ENCODE assay signal across 16 cellular contexts in the genomic region with DNA sequence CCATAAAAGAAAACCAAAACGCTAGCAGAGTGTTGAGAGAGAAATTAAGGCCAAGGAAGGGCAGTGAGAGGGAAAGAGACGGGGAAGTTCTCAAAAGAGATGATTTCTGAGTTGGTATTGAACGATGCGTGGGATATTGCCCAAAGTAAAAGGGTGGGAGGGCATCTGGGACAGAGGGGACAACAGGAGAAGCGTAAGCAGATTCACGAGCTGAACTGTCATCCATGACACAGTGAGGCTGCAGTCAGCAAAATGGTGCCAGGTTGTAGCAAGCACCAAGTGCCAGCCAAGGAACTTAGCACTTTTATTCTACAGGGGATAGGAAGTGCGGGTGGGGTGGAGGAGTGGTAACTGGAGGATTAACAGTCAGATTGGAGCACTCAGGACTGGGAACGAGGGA. TPM values are rescaled to one million over a fixed set of nuclear protein-coding genes. Genes with fewer than 3 reads are reported as not detected.
DNase-seq lines count a peak whose midpoint lies in the region; ATAC-seq and TF ChIP-seq lines count a peak whose summit lies in the region.
"Had no signal": no experiment of that assay in that cellular context is flagged by ENCODE, and none has a peak within 500 bp of the region (broad histone marks: within the 10 kb centered on the region; RNA-seq: fewer than 3 reads in every experiment).

No MANE protein-coding gene starts in this region.

- H2AFZ ChIP-seq in osteoblast (ENCODE audit: low read length) = no peak overlapping the region

- CTCF ChIA-PET in Calu3 (lab: Charles Lee) = interaction anchor here (4.0 kb wide), 1 partner anchor 12 kb away, joined by 17 read pairs; the partner anchor contains the start of gene NCEH1
- CTCF ChIA-PET in activated CD4-positive, alpha-beta T cell treated with anti-CD3 and anti-CD28 coated beads for 36 hours (lab: Charles Lee) = interaction anchor here (0.5 to 1.5 kb wide), 4 partner anchors 12 to 269 kb away, joined by 3 to 5 read pairs (median 3); partner anchors contain the start of gene NCEH1

- H3K4me1 ChIP-seq in skeletal muscle tissue (ENCODE audit: control insufficient read depth in 3 of 3, insufficient read depth in 3 of 3, low read length in 3 of 3) (peaks cover 0 to 3% (median 0%) of the 10 kb centered on the region in 3 donors), osteoblast (ENCODE audit: insufficient read depth, low read length) (no peaks in the 10 kb centered on the region), ovary (ENCODE audit: insufficient read depth) (no peaks in the 10 kb centered on the region)

- no peak overlapping the region for H3K9ac ChIP-seq in skeletal muscle tissue (ENCODE audit: low read depth in 1 of 3, low read length in 3 of 3)

- H3K4me3 Mint-ChIP-seq in Calu3 (ENCODE audit: low read depth, unreplicated experiment) = peak overlapping the region; percentile 2
- H3K4me3 Mint-ChIP-seq in activated CD4-positive, alpha-beta T cell treated with anti-CD3 and anti-CD28 coated beads for 36 hours = no peak overlapping the region
- H3K4me3 Mint-ChIP-seq: CD8-positive, alpha-beta memory T cell had no signal

- intact Hi-C loops in Calu3 (cut with micrococcal nuclease; ENCODE audit: unreplicated experiment) = no loop called here
- intact Hi-C loops in left ventricle myocardium superior (cut with micrococcal nuclease) = no loop called here
- intact Hi-C loops in activated CD4-positive, alpha-beta T cell treated with anti-CD3 and anti-CD28 coated beads for 36 hours (cut with DNase I, micrococcal nuclease) = no loop called here
- intact Hi-C loops in ovary (cut with DNase I) = no loop called here

- 86 to 89% (median 88%) methylated on average over 8 of the region's 8 CpGs for WGBS in ovary, 3 donors

- TF ChIP-seq POLR2A in ovary (IDR thresholded peaks at IDR 0.05) = no peak

- H3K36me3 ChIP-seq in skeletal muscle tissue (ENCODE audit: control insufficient read depth in 3 of 3, insufficient read depth in 3 of 3, low read length in 3 of 3) = no peaks in the 10 kb centered on the region
- no peaks in the 10 kb centered on the region for H3K36me3 ChIP-seq in osteoblast (ENCODE audit: insufficient read depth, low read length)
- no peaks in the 10 kb centered on the region for H3K36me3 ChIP-seq in ovary
- H3K36me3 ChIP-seq: BE2C had no signal

- POLR2A ChIA-PET in activated CD4-positive, alpha-beta T cell treated with anti-CD3 and anti-CD28 coated beads for 36 hours (lab: Charles Lee) = no interaction called here

- H3K9me3 Mint-ChIP-seq in Calu3 (ENCODE audit: low read depth, unreplicated experiment) = peaks cover 2% of the 10 kb centered on the region
- no peaks in the 10 kb centered on the region for H3K9me3 Mint-ChIP-seq in activated CD4-positive, alpha-beta T cell treated with anti-CD3 and anti-CD28 coated beads for 36 hours (ENCODE audit: low read depth)
- H3K9me3 Mint-ChIP-seq: CD8-positive, alpha-beta memory T cell had no signal

- H3K4me3 ChIP-seq in HL-60 (replicated peaks; ENCODE audit: insufficient read depth, low read length) (no peak overlapping the region), skeletal muscle tissue (ENCODE audit: low read length in 3 of 3) (no peak overlapping the region), osteoblast (ENCODE audit: insufficient read depth, low read length) (no peak overlapping the region), ovary (no peak overlapping the region)

- ATAC-seq in left ventricle myocardium superior = peak; percentile 18
- no peak for ATAC-seq in HG02884 (IDR thresholded peaks at IDR 0.05; ENCODE audit: unreplicated experiment)
- ATAC-seq in activated CD4-positive, alpha-beta T cell treated with anti-CD3 and anti-CD28 coated beads for 36 hours = no peak

- peaks cover 95% of the 10 kb centered on the region for H3K79me2 ChIP-seq in osteoblast (ENCODE audit: insufficient read depth, low read length)

- TF ChIP-seq CTCF in Calu3 (IDR thresholded peaks at IDR 0.05; ENCODE audit: unreplicated experiment) (no peak), HL-60 (IDR thresholded peaks at IDR 0.05; ENCODE audit: insufficient read depth, low read length) (no peak), osteoblast (IDR thresholded peaks at IDR 0.05; ENCODE audit: extremely low read depth, low read depth, low read length) (no peak), ovary (IDR thresholded peaks at IDR 0.05) (no peak)

- DNase-seq in Calu3 (no peak), HL-60 (ENCODE audit: low read depth in 1 of 2, low spot score in 1 of 2) (no peak), left ventricle myocardium superior (no peak), osteoblast (ENCODE audit: insufficient read length, low spot score, missing footprints) (no peak), ovary (no peak)
- DNase-seq in activated CD4-positive, alpha-beta T cell treated with anti-CD3 and anti-CD28 coated beads for 36 hours = no peak
- DNase-seq: BE2C; CD8-positive, alpha-beta memory T cell; DMS 273 treated with DMSO at 0.1 percent for 48 hours; NCI-H1092; NCI-H2107; NCI-H446; NCI-H748 treated with DMSO at 0.1 percent for 48 hours; SHP77 had no signal

- H3K27me3 ChIP-seq in HL-60 (ENCODE audit: insufficient read depth, poor library complexity, severe bottlenecking) (no peaks in the 10 kb centered on the region), skeletal muscle tissue (ENCODE audit: control insufficient read depth in 3 of 3, insufficient read depth in 3 of 3, low read length in 3 of 3) (no peaks in the 10 kb centered on the region), osteoblast (ENCODE audit: insufficient read depth, low read length) (no peaks in the 10 kb centered on the region), ovary (no peaks in the 10 kb centered on the region)
- H3K27me3 ChIP-seq: BE2C had no signal

- H4K20me1 ChIP-seq in osteoblast (ENCODE audit: insufficient read depth, low read length) = no peaks in the 10 kb centered on the region

- H3K27ac ChIP-seq in HL-60 (replicated peaks) (peak overlapping the region; percentile 56), skeletal muscle tissue (ENCODE audit: low read depth, low read length) (peak overlapping the region; percentile 32), osteoblast (ENCODE audit: low read depth, low read length) (no peak overlapping the region), ovary (no peak overlapping the region)

- H3K9me3 ChIP-seq in skeletal muscle tissue (ENCODE audit: control insufficient read depth in 3 of 3, low read length in 3 of 3) = no peaks in the 10 kb centered on the region
- H3K9me3 ChIP-seq in osteoblast (ENCODE audit: low read depth, low read length) = no peaks in the 10 kb centered on the region
- no peaks in the 10 kb centered on the region for H3K9me3 ChIP-seq in ovary
- H3K9me3 ChIP-seq: BE2C had no signal

- H3K27ac Mint-ChIP-seq in Calu3 (ENCODE audit: unreplicated experiment) = no peak overlapping the region
- no peak overlapping the region for H3K27ac Mint-ChIP-seq in activated CD4-positive, alpha-beta T cell treated with anti-CD3 and anti-CD28 coated beads for 36 hours

- no TSS peak for BruUV-seq in Calu3 (replicated peaks; lab: Mats Ljungman, UMichigan)

- H3K36me3 Mint-ChIP-seq in Calu3 (ENCODE audit: insufficient read depth, unreplicated experiment) = peaks cover 25% of the 10 kb centered on the region
- H3K36me3 Mint-ChIP-seq in activated CD4-positive, alpha-beta T cell treated with anti-CD3 and anti-CD28 coated beads for 36 hours (ENCODE audit: low read depth) = no peaks in the 10 kb centered on the region

- peaks cover 61% of the 10 kb centered on the region for H3K4me1 Mint-ChIP-seq in Calu3 (ENCODE audit: low read depth, unreplicated experiment)
- H3K4me1 Mint-ChIP-seq in activated CD4-positive, alpha-beta T cell treated with anti-CD3 and anti-CD28 coated beads for 36 hours = no peaks in the 10 kb centered on the region

- no peaks in the 10 kb centered on the region for H3K27me3 Mint-ChIP-seq in Calu3 (ENCODE audit: unreplicated experiment)
- no peaks in the 10 kb centered on the region for H3K27me3 Mint-ChIP-seq in activated CD4-positive, alpha-beta T cell treated with anti-CD3 and anti-CD28 coated beads for 36 hours
- H3K27me3 Mint-ChIP-seq: CD8-positive, alpha-beta memory T cell had no signal

- TF ChIP-seq EP300 in ovary (IDR thresholded peaks at IDR 0.05) = no peak

- no peak overlapping the region for H3K4me2 ChIP-seq in osteoblast (ENCODE audit: insufficient read depth, low read length)

RNA-seq across cellular contexts. Expression of gene NCEH1, which starts 11.8 kb away (rescaled TPM):
- total RNA-seq in Calu3 (2022) (159 and 163 TPM in 2 replicates), left ventricle myocardium superior (63.6 TPM), skeletal muscle tissue (1.6 TPM), osteoblast (9.7 and 10.9 TPM in 2 replicates), ovary (1 to 10 TPM; 3.5 to 6.9 (median 4.5) TPM)
- total RNA-seq in activated CD4-positive, alpha-beta T cell treated with anti-CD3 and anti-CD28 coated beads for 36 hours = 1 to 10 TPM; 4.9 to 6.3 TPM
- 10 to 100 TPM in 1 of 2 donors, 1 to 10 TPM in 1; 1.4 to 15.8 TPM for polyA plus RNA-seq in ovary

RNA-seq across cellular contexts. Expression of gene ECT2, which starts 51.5 kb away (rescaled TPM):
- total RNA-seq in Calu3 (2022) (170 and 201 TPM in 2 replicates), left ventricle myocardium superior (4.8 TPM), skeletal muscle tissue (7.3 TPM), osteoblast (21.8 and 23.2 TPM in 2 replicates), ovary (10 to 100 TPM in 1 of 7 donors, 1 to 10 TPM in 6; 1.5 to 11.7 (median 2.2) TPM)
- total RNA-seq in activated CD4-positive, alpha-beta T cell treated with anti-CD3 and anti-CD28 coated beads for 36 hours = 10 to 100 TPM; 39.4 to 40.6 TPM
- 1 to 10 TPM; 1.7 to 4.0 TPM for polyA plus RNA-seq in ovary

Comparison
In these comparisons a context has a peak if more than half of its experiments do, and no peak if none do; other contexts are left out.
1. H3K27ac ChIP-seq: peak in HL-60 (single experiment) and skeletal muscle tissue (single experiment); none in osteoblast (single experiment) and ovary (0 of 2).